Comparison of ENCODE assay signal across 1 cellular context in genomic region chr11:46832511-46833214, GRCh38.
TF ChIP-seq lines count a peak whose summit lies in the region.

No MANE protein-coding gene starts in this region.

TF ChIP-seq in K562, 482 proteins besides CTCF, POLR2A, EP300 and RAD21 (continued from another document and continues in another):
- TF ChIP-seq MGA (IDR thresholded peaks at IDR 0.05) (no peak), CREB3 (tag; conservative IDR thresholded peaks at IDR 0.05; ENCODE audit: low read depth) (no peak), ZNF23 (CRISPR knock-in tag; IDR thresholded peaks at IDR 0.05) (no peak), DDX20 (tag; IDR thresholded peaks at IDR 0.05; ENCODE audit: low read depth) (no peak), MCM7 (IDR thresholded peaks at IDR 0.05) (no peak), ZNF785 (CRISPR knock-in tag; IDR thresholded peaks at IDR 0.05) (no peak), ZNF444 (CRISPR knock-in tag; IDR thresholded peaks at IDR 0.05) (no peak), MCM3 (IDR thresholded peaks at IDR 0.05) (no peak), CEBPZ (IDR thresholded peaks at IDR 0.05; ENCODE audit: borderline replicate concordance, low read depth, low read length) (no peak), ZNF124 (CRISPR knock-in tag; IDR thresholded peaks at IDR 0.05) (no peak), MAFF (IDR thresholded peaks at IDR 0.05; ENCODE audit: low read length) (peak; percentile 67), CREB5 (CRISPR knock-in tag; IDR thresholded peaks at IDR 0.05) (no peak), MAFK (IDR thresholded peaks at IDR 0.05; ENCODE audit: low read length) (no peak; the same call in 1 of the 2 replicates), TEAD4 (IDR thresholded peaks at IDR 0.05; ENCODE audit: low read length) (peak; percentile 83), TEAD4 (CRISPR knock-in tag; IDR thresholded peaks at IDR 0.05; ENCODE audit: borderline replicate concordance) (no peak), TRIM28 (IDR thresholded peaks at IDR 0.05) (no peak), IRF2 (CRISPR knock-in tag; IDR thresholded peaks at IDR 0.05) (no peak), ZNF175 (CRISPR knock-in tag; IDR thresholded peaks at IDR 0.05; ENCODE audit: low read depth) (no peak), LEF1 (IDR thresholded peaks at IDR 0.05) (no peak), SLC30A9 (CRISPR knock-in tag; IDR thresholded peaks at IDR 0.05) (no peak), ZNF3 (CRISPR knock-in tag; IDR thresholded peaks at IDR 0.05) (no peak), RHOXF2B (CRISPR knock-in tag; conservative IDR thresholded peaks at IDR 0.05) (no peak), THRA (IDR thresholded peaks at IDR 0.05) (no peak), ZFX (CRISPR knock-in tag; IDR thresholded peaks at IDR 0.05) (no peak), ZNF449 (CRISPR knock-in tag; IDR thresholded peaks at IDR 0.05) (no peak), PTBP1 (IDR thresholded peaks at IDR 0.05; ENCODE audit: low read depth, low read length) (no peak), NFYB (IDR thresholded peaks at IDR 0.05; ENCODE audit: extremely low read depth, insufficient read length) (no peak), MLLT1 (IDR thresholded peaks at IDR 0.05) (no peak), HMG20B (CRISPR knock-in tag; IDR thresholded peaks at IDR 0.05) (no peak), ZNF592 (IDR thresholded peaks at IDR 0.05) (no peak), CBFB (CRISPR knock-in tag; IDR thresholded peaks at IDR 0.05) (no peak), MYBL2 (IDR thresholded peaks at IDR 0.05; ENCODE audit: low read depth) (no peak), MYBL2 (CRISPR knock-in tag; IDR thresholded peaks at IDR 0.05; ENCODE audit: borderline replicate concordance) (no peak)
